Comparison of ENCODE assay signal across 15 cellular contexts in genomic region chr10:110142965-110143364, GRCh38.
"Had no signal": no experiment of that assay in that cellular context is flagged by ENCODE, and none has a peak within 500 bp of the region (broad histone marks: within the 10 kb centered on the region; RNA-seq: fewer than 3 reads in every experiment).

No MANE protein-coding gene starts in this region.

- H3K4me3 Mint-ChIP-seq: nephron progenitor cell, type B pancreatic cell had no signal

- H3K27me3 ChIP-seq: dorsolateral prefrontal cortex, heart left ventricle had no signal

- H3K36me3 Mint-ChIP-seq: type B pancreatic cell had no signal

- H3K27me3 Mint-ChIP-seq: type B pancreatic cell had no signal

- DNase-seq: effector CD8-positive, alpha-beta T cell; kidney glomerular epithelial cell; mammary epithelial cell; naive thymus-derived CD4-positive, alpha-beta T cell; nephron progenitor cell; stimulated activated CD4-positive, alpha-beta T cell treated with anti-CD3 and anti-CD28 coated beads, Interleukin-2, amount 100 ng/mL, for 48 hours; stimulated activated naive CD4-positive, alpha-beta T cell treated with Interleukin-2 at 50 U/mL for 16 hours had no signal

- ATAC-seq: naive thymus-derived CD4-positive, alpha-beta T cell had no signal

- H3K27ac ChIP-seq: coronary artery had no signal

- H3K9me3 Mint-ChIP-seq: nephron progenitor cell, type B pancreatic cell had no signal

- H3K9me3 ChIP-seq: heart left ventricle had no signal

- H3K27ac Mint-ChIP-seq: nephron progenitor cell, type B pancreatic cell had no signal

- FAIRE-seq: frontal cortex, islet of Langerhans, urothelium cell line had no signal

- H3K4me3 ChIP-seq: coronary artery, dorsolateral prefrontal cortex, heart left ventricle, smooth muscle cell had no signal
